2 cellular contexts compared by ENCODE assay signal in genomic region chrX:27251369-27251768, GRCh38.
TF ChIP-seq lines count a peak whose summit lies in the region.

No MANE protein-coding gene starts in this region.

TF ChIP-seq in HepG2, 621 proteins besides CTCF, POLR2A, EP300 and RAD21 (continued from another document):
- TF ChIP-seq RFXANK (CRISPR knock-in tag; IDR thresholded peaks at IDR 0.05) (no peak), ZNF207 (IDR thresholded peaks at IDR 0.05; ENCODE audit: borderline replicate concordance) (no peak), SMAD3 (CRISPR knock-in tag; IDR thresholded peaks at IDR 0.05) (no peak), NFKB2 (CRISPR knock-in tag; IDR thresholded peaks at IDR 0.05; ENCODE audit: borderline replicate concordance) (no peak), ZNF510 (CRISPR knock-in tag; IDR thresholded peaks at IDR 0.05; ENCODE audit: low read depth) (no peak)
TF ChIP-seq in HepG2: peak in this region for 0.

TF ChIP-seq in WTC11, 78 proteins besides CTCF, POLR2A, EP300 and RAD21 (continued from another document):
- TF ChIP-seq CREB1 (CRISPR knock-in tag; IDR thresholded peaks at IDR 0.05) (no peak), ZNF121 (CRISPR knock-in tag; IDR thresholded peaks at IDR 0.05) (no peak)
